In the genomic region with DNA sequence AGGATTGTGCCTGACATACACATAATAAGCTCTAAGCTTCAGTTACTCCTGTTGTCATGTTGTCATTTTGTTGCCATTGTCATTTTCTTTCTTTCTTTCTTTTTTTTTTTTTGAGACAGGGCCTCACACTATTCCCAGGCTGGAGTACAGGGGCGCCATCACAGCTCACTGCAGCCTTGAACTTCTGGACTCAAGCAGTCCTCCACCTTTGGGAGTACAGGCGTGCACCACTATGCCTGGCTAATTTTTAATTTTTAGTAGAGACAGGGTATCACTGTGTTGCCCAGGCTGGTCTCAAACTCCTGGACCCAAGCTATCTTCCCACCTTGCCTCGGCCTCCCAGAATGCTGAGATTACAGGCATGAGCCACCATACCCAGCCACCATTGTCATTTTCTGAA, we compare ENCODE assay signal across 18 cellular contexts.
"Had no signal": no experiment of that assay in that cellular context is flagged by ENCODE, and none has a peak within 500 bp of the region (broad histone marks: within the 10 kb centered on the region; RNA-seq: fewer than 3 reads in every experiment).

No MANE protein-coding gene starts in this region.

- H3K27me3 ChIP-seq: colonic mucosa, esophagus muscularis mucosa, foreskin keratinocyte, gastroesophageal sphincter, heart left ventricle, hepatocyte, left lung had no signal

- H3K4me3 Mint-ChIP-seq: dendritic cell treated with granulocyte-macrophage colony-stimulating factor and Interleukin-4, amounts not matched to agents 40 ng/mL and 50 ng/mL, for 4 days; memory B cell had no signal

- H2AFZ ChIP-seq: hepatocyte had no signal

- H3K27ac Mint-ChIP-seq: dendritic cell treated with granulocyte-macrophage colony-stimulating factor and Interleukin-4, amounts not matched to agents 40 ng/mL and 50 ng/mL, for 4 days; memory B cell had no signal

- H3K4me2 ChIP-seq: hepatocyte had no signal

- H3K4me1 ChIP-seq: colonic mucosa, esophagus muscularis mucosa, gastroesophageal sphincter, heart left ventricle, left lung, lower lobe of right lung had no signal

- DNase-seq: cerebellar nuclear complex; colonic mucosa; cortex of kidney; effector CD8-positive, alpha-beta T cell; foreskin keratinocyte; heart left ventricle; hypothalamus; left cardiac atrium; left lung; left ventricle myocardium superior; lower lobe of right lung; mesendoderm; midbrain had no signal

- H3K27me3 Mint-ChIP-seq: dendritic cell treated with granulocyte-macrophage colony-stimulating factor and Interleukin-4, amounts not matched to agents 40 ng/mL and 50 ng/mL, for 4 days; memory B cell had no signal

- H3K4me3 ChIP-seq: colonic mucosa, esophagus muscularis mucosa, gastroesophageal sphincter, heart left ventricle, hepatocyte, left lung, lower lobe of right lung had no signal

- ATAC-seq: foreskin keratinocyte, gastroesophageal sphincter, heart left ventricle, left cardiac atrium, left lung, left ventricle myocardium superior, lower lobe of right lung had no signal

- H3K9me3 Mint-ChIP-seq: dendritic cell treated with granulocyte-macrophage colony-stimulating factor and Interleukin-4, amounts not matched to agents 40 ng/mL and 50 ng/mL, for 4 days; memory B cell had no signal

- H3K4me1 Mint-ChIP-seq: memory B cell had no signal

- H3K79me2 ChIP-seq: hepatocyte had no signal

- H3K9me3 ChIP-seq: colonic mucosa, esophagus muscularis mucosa, gastroesophageal sphincter, heart left ventricle, left lung, lower lobe of right lung had no signal

- H3K27ac ChIP-seq: colonic mucosa, esophagus muscularis mucosa, foreskin keratinocyte, gastroesophageal sphincter, heart left ventricle, hepatocyte, left lung, lower lobe of right lung had no signal
